Comparison of ENCODE assay signal across 14 cellular contexts in the genomic region with DNA sequence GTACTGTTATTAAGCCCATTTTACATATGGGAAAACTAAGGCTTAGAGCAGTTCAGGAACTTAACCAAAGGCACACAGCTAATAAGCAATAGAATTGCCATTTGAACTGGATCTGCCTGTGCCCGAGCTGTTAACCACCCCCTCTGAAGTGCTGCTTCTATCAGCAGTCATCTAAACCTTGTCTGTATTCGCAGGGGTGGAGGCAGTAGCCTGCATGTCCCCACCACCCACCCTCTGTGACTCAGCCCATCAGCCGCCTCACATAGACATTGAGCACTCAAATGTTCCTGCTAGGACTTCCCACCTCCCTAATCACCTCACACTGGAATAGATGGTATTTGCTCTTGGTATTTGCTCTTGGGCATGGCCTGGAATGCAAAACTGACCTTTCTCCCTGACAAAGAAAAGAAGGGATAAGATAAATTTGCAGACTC. TPM values are rescaled to one million over a fixed set of nuclear protein-coding genes. Genes with fewer than 3 reads are reported as not detected.
DNase-seq lines count a peak whose midpoint lies in the region; ATAC-seq and TF ChIP-seq lines count a peak whose summit lies in the region.
"Had no signal": no experiment of that assay in that cellular context is flagged by ENCODE, and none has a peak within 500 bp of the region (broad histone marks: within the 10 kb centered on the region; RNA-seq: fewer than 3 reads in every experiment).

No MANE protein-coding gene starts in this region.

- H3K4me1 ChIP-seq in mammary epithelial cell (ENCODE audit: insufficient read depth, low read length) (peaks cover 62% of the 10 kb centered on the region), upper lobe of right lung (peaks cover 9% of the 10 kb centered on the region)

- no TSS peak for BruUV-seq in mammary epithelial cell (replicated peaks; lab: Mats Ljungman, UMichigan)

- TF ChIP-seq CTCF in mammary epithelial cell (conservative IDR thresholded peaks at IDR 0.05 in 1 of 2, IDR thresholded peaks at IDR 0.05 in 1 of 2; ENCODE audit: extremely low read depth in 1 of 2, insufficient read depth in 1 of 2, low read depth in 1 of 2, low read length in 2 of 2) (no peak), upper lobe of right lung (IDR thresholded peaks at IDR 0.05) (no peak)

- CTCF ChIA-PET in mammary epithelial cell (lab: Charles Lee; ENCODE audit: low non-redundant PET): no interaction called here

- peaks cover 32% of the 10 kb centered on the region for H3K79me2 ChIP-seq in mammary epithelial cell (ENCODE audit: insufficient read depth, low read length)

- H3K36me3 ChIP-seq in mammary epithelial cell (ENCODE audit: insufficient read depth, low read length) (peaks cover 21% of the 10 kb centered on the region), upper lobe of right lung (peaks cover 10% of the 10 kb centered on the region)
- H3K36me3 ChIP-seq: spleen had no signal

- no peak overlapping the region for H2AFZ ChIP-seq in mammary epithelial cell (ENCODE audit: low read depth, low read length)

- peak overlapping the region; percentile 29 for H3K4me2 ChIP-seq in mammary epithelial cell (ENCODE audit: insufficient read depth, low read depth, low read length)

- H3K9me3 ChIP-seq in mammary epithelial cell (replicated peaks; ENCODE audit: insufficient read depth, low read length): no peaks in the 10 kb centered on the region
- H3K9me3 ChIP-seq in upper lobe of right lung: no peaks in the 10 kb centered on the region
- H3K9me3 ChIP-seq: SJSA1, spleen had no signal

- H3K4me3 ChIP-seq in mammary epithelial cell (replicated peaks in 1 of 3; ENCODE audit: insufficient read depth in 1 of 3, low read depth in 2 of 3, low read length in 3 of 3) (no peak overlapping the region), upper lobe of right lung (no peak overlapping the region)
- H3K4me3 ChIP-seq: SJSA1, spleen had no signal

- H3K27me3 ChIP-seq in mammary epithelial cell (ENCODE audit: insufficient read depth, low read length) (no peaks in the 10 kb centered on the region), upper lobe of right lung (no peaks in the 10 kb centered on the region)
- H3K27me3 ChIP-seq: SJSA1 had no signal

- ATAC-seq in Right ventricle myocardium inferior (peak; percentile 84), upper lobe of right lung (peak; percentile 80)
- ATAC-seq: natural killer cell had no signal

- H4K20me1 ChIP-seq in mammary epithelial cell (ENCODE audit: insufficient read depth, low read length): no peaks in the 10 kb centered on the region

- in situ Hi-C loops in mammary epithelial cell (cut with MboI; ENCODE audit: low sequenced_read_pairs in 2 of 2): no loop called here

- intact Hi-C loops in Right ventricle myocardium inferior (cut with DNase I) (no loop called here), cardiac septum (cut with DNase I) (loop anchor here (2.0 kb wide), 1 partner anchor 19 kb away; no protein-coding TSS in a partner anchor), mammary epithelial cell (cut with micrococcal nuclease) (no loop called here), upper lobe of right lung (cut with DNase I) (no loop called here)

- no peak overlapping the region for H3K9ac ChIP-seq in mammary epithelial cell (ENCODE audit: insufficient read depth, low read length)

- dilution Hi-C loops in mammary epithelial cell (cut with HindIII; ENCODE audit: low sequenced_read_pairs): no loop called here

- 0% methylated on average over 3 of the region's 3 CpGs for WGBS in mammary epithelial cell (ENCODE audit: low coverage, missing lambda C conversion rate)

- no peak overlapping the region for H3K27ac ChIP-seq in mammary epithelial cell (ENCODE audit: insufficient read depth, low read depth, low read length)
- no peak overlapping the region for H3K27ac ChIP-seq in upper lobe of right lung
- H3K27ac ChIP-seq: SJSA1, spleen had no signal

- DNase-seq in Right ventricle myocardium inferior (ENCODE audit: missing footprints) (no peak), cardiac septum (ENCODE audit: low spot score) (no peak), mammary epithelial cell (peak; percentile 62), kidney tubule cell (ENCODE audit: low spot score) (peak; percentile 48), upper lobe of right lung (peak; percentile 61), DMS 273 (lab: John Stamatoyannopoulos, UW; ENCODE audit: unreplicated experiment) (no peak), NCI-H2196 (lab: John Stamatoyannopoulos, UW; ENCODE audit: unreplicated experiment) (no peak)
- DNase-seq in stimulated activated CD4-positive, alpha-beta T cell treated with anti-CD3 and anti-CD28 coated beads, Interleukin-15, amount 100 ng/mL, for 24 hours: no peak
- DNase-seq: activated T-cell treated with anti-CD3 and anti-CD28 coated beads, Interleukin-2, amount 50 U/mL, for 1 hour; DMS153; natural killer cell; NCI-H524; spleen had no signal

RNA-seq across cellular contexts. Expression of a gene that starts 16.2 kb away (rescaled TPM):
- total RNA-seq in Right ventricle myocardium inferior: 515 TPM
- 980 TPM for total RNA-seq in cardiac septum
- total RNA-seq in mammary epithelial cell: 100 to 1,000 TPM; 299 to 771 TPM
- polyA plus RNA-seq in mammary epithelial cell: 326 TPM
- polyA minus RNA-seq in mammary epithelial cell: 122 TPM
- total RNA-seq in upper lobe of right lung: 217 TPM

Comparison
In these comparisons a context has a peak if more than half of its experiments do, and no peak if none do; other contexts are left out.
1. DNase-seq: peak in mammary epithelial cell (single experiment), kidney tubule cell (single experiment) and upper lobe of right lung (single experiment); none in Right ventricle myocardium inferior (single experiment), cardiac septum (single experiment), DMS 273 (single experiment), NCI-H2196 (single experiment) and stimulated activated CD4-positive, alpha-beta T cell treated with anti-CD3 and anti-CD28 coated beads, Interleukin-15, amount 100 ng/mL, for 24 hours (single experiment).